Comparison of ENCODE assay signal across 9 cellular contexts in the genomic region with DNA sequence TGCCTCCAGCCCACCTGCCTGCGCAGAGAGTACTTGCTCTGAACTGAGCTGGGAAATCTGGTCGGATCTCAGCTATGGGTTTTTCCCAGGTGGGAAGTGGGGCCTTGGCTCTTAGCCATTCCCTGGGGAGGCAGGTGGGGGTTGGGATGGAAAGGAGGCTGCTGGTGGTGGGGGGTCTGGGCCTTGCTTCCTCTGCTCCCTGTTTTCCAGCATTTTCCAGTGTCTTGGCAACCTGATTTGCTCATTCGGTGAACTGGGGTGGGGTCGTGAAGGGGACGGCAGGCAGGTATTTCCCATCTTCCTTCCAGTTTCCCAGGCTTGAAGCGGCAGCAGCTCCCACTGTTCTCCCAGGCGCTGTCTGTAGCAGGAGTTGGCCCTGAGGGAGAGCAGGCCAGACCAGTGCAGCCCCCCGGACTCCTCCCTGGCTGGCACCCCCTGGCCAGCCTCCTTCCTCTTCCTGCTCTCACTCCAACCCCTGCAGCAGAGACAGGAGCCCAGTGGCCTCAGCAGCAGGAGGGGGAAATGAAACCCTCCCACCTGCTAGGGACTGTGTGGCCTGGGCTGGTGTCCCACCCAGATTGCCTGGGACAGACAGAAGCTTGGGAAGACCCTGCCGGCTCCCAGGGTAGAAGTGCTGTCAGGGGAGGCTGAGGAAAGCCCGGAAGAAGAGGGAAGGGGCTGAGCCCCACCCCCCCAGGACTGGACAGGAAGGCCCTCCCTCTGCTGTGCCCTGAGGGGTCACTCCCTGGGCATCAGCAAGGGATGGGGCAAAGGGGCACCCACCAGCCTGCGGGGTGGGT. TPM values are rescaled to one million over a fixed set of nuclear protein-coding genes. Genes with fewer than 3 reads are reported as not detected.
A peak's percentile ranks its signal among the peaks of the same experiment; 100 is the strongest.
DNase-seq lines count a peak whose midpoint lies in the region; ATAC-seq and TF ChIP-seq lines count a peak whose summit lies in the region.
"Had no signal": no experiment of that assay in that cellular context is flagged by ENCODE, and none has a peak within 500 bp of the region (broad histone marks: within the 10 kb centered on the region; RNA-seq: fewer than 3 reads in every experiment).

No MANE protein-coding gene starts in this region.

- H3K36me3 ChIP-seq in body of pancreas (replicated peaks in 1 of 2; ENCODE audit: insufficient read depth in 1 of 2, low read depth in 2 of 2) = peaks cover 0 to 6% of the 10 kb centered on the region in 2 donors

- H3K4me1 Mint-ChIP-seq in natural killer cell = peaks cover 88 to 92% of the 10 kb centered on the region in 2 donors

- ATAC-seq in body of pancreas (no peak), natural killer cell (no peak), GM21723 (IDR thresholded peaks at IDR 0.05; ENCODE audit: unreplicated experiment) (no peak)

- peak; percentile 29 for DNase-seq in Ammon's horn (ENCODE audit: low spot score)
- no peak for DNase-seq in HL-60 (ENCODE audit: low read depth in 1 of 2, low spot score in 1 of 2)
- no peak for DNase-seq in body of pancreas
- no peak for DNase-seq in natural killer cell
- no peak for DNase-seq in SKM-1 treated with dmso at 0.1 percent for 144 hours (lab: John Stamatoyannopoulos, UW; ENCODE audit: unreplicated experiment)
- DNase-seq in NCI-H2196 (lab: John Stamatoyannopoulos, UW; ENCODE audit: unreplicated experiment) = no peak
- DNase-seq in stimulated activated CD8-positive, alpha-beta memory T cell treated with anti-CD3 and anti-CD28 coated beads, Interleukin-4, amount 100 ng/mL, for 48 hours = no peak
- DNase-seq: KG1 had no signal

- H3K4me1 ChIP-seq in body of pancreas = peaks cover 90% of the 10 kb centered on the region

- H3K27ac Mint-ChIP-seq in natural killer cell = peak overlapping the region; percentile 99

- H3K9me3 Mint-ChIP-seq in natural killer cell = no peaks in the 10 kb centered on the region

- H3K4me3 ChIP-seq in HL-60 (replicated peaks; ENCODE audit: insufficient read depth, low read length) (no peak overlapping the region), body of pancreas (no peak overlapping the region)

- no peaks in the 10 kb centered on the region for H3K36me3 Mint-ChIP-seq in natural killer cell

- TF ChIP-seq CTCF in HL-60 (IDR thresholded peaks at IDR 0.05; ENCODE audit: insufficient read depth, low read length) = no peak
- no peak for TF ChIP-seq CTCF in body of pancreas (IDR thresholded peaks at IDR 0.05)
- TF ChIP-seq CTCF in natural killer cell (IDR thresholded peaks at IDR 0.05) = no peak

- no peaks in the 10 kb centered on the region for H3K27me3 ChIP-seq in HL-60 (ENCODE audit: insufficient read depth, poor library complexity, severe bottlenecking)
- H3K27me3 ChIP-seq in body of pancreas = no peaks in the 10 kb centered on the region

- H3K27ac ChIP-seq in HL-60 (replicated peaks) (peak overlapping the region; percentile 35), body of pancreas (peak overlapping the region; percentile 7 to 97 (median 68))

- TF ChIP-seq POLR2A in body of pancreas (IDR thresholded peaks at IDR 0.05) = no peak

- H3K4me3 Mint-ChIP-seq in natural killer cell = peak overlapping the region; percentile 81

- H3K27me3 Mint-ChIP-seq in natural killer cell (ENCODE audit: low read depth in 2 of 2) = no peaks in the 10 kb centered on the region

- H3K9me3 ChIP-seq in body of pancreas = no peaks in the 10 kb centered on the region

- intact Hi-C loops in body of pancreas (cut with DNase I) (no loop called here), natural killer cell (cut with micrococcal nuclease) (no loop called here)

- WGBS in body of pancreas, 2 donors = 58 to 79% methylated on average over 7 to 9 of the region's 11 CpGs

RNA-seq across cellular contexts. Expression of gene TRIM8, which starts 6.6 kb away (rescaled TPM):
- total RNA-seq in body of pancreas (100 to 1,000 TPM; 121 to 156 TPM), natural killer cell (10 to 100 TPM; 81.9 to 87.8 (median 86.2) TPM)
